In genomic region chr2:214180686-214181085, GRCh38 we compare ENCODE assay signal across 29 cellular contexts.
"Had no signal": no experiment of that assay in that cellular context is flagged by ENCODE, and none has a peak within 500 bp of the region (broad histone marks: within the 10 kb centered on the region; RNA-seq: fewer than 3 reads in every experiment).

No MANE protein-coding gene starts in this region.

- H3K27ac Mint-ChIP-seq: stimulated activated effector memory CD8-positive, alpha-beta T cell treated with anti-CD3 and anti-CD28 coated beads, Interleukin-12 subunit alpha, Interleukin-12 subunit beta, amount 100 ng/mL, for 72 hours; stimulated activated memory B cell treated with anti-CD40 and anti-IgM and Interleukin-4, amounts not matched to agents 10 μg/mL and 1 μg/mL and 100 μg/mL, for 72 hours; stimulated activated naive B cell treated with anti-CD40 and anti-IgM and Interleukin-4, amounts not matched to agents 10 μg/mL and 1 μg/mL and 100 μg/mL, for 72 hours; stimulated activated naive CD8-positive, alpha-beta T cell treated with anti-CD3 and anti-CD28 coated beads, Interleukin-15, amount 100 ng/mL, for 72 hours; stimulated activated naive CD8-positive, alpha-beta T cell treated with anti-CD3 and anti-CD28 coated beads, Interleukin-15, Interleukin-2, amounts not matched to agents 100 ng/mL and 50 ng/mL, for 24 hours; type B pancreatic cell had no signal

- H3K36me3 ChIP-seq: stomach, suprapubic skin, thoracic aorta, thyroid gland, tibial artery, tibial nerve, transverse colon, upper lobe of left lung, upper lobe of right lung, uterus, vagina had no signal

- FAIRE-seq: urothelium cell line had no signal

- H3K4me3 Mint-ChIP-seq: stimulated activated effector memory CD8-positive, alpha-beta T cell treated with anti-CD3 and anti-CD28 coated beads, Interleukin-12 subunit alpha, Interleukin-12 subunit beta, amount 100 ng/mL, for 72 hours; stimulated activated memory B cell treated with anti-CD40 and anti-IgM and Interleukin-4, amounts not matched to agents 10 μg/mL and 1 μg/mL and 100 μg/mL, for 72 hours; stimulated activated naive B cell treated with anti-CD40 and anti-IgM and Interleukin-4, amounts not matched to agents 10 μg/mL and 1 μg/mL and 100 μg/mL, for 72 hours; stimulated activated naive CD8-positive, alpha-beta T cell treated with anti-CD3 and anti-CD28 coated beads, Interleukin-15, amount 100 ng/mL, for 72 hours; stimulated activated naive CD8-positive, alpha-beta T cell treated with anti-CD3 and anti-CD28 coated beads, Interleukin-15, Interleukin-2, amounts not matched to agents 100 ng/mL and 50 ng/mL, for 24 hours; type B pancreatic cell had no signal

- H3K9me3 Mint-ChIP-seq: stimulated activated effector memory CD8-positive, alpha-beta T cell treated with anti-CD3 and anti-CD28 coated beads, Interleukin-12 subunit alpha, Interleukin-12 subunit beta, amount 100 ng/mL, for 72 hours; stimulated activated memory B cell treated with anti-CD40 and anti-IgM and Interleukin-4, amounts not matched to agents 10 μg/mL and 1 μg/mL and 100 μg/mL, for 72 hours; stimulated activated naive B cell treated with anti-CD40 and anti-IgM and Interleukin-4, amounts not matched to agents 10 μg/mL and 1 μg/mL and 100 μg/mL, for 72 hours; stimulated activated naive CD8-positive, alpha-beta T cell treated with anti-CD3 and anti-CD28 coated beads, Interleukin-15, amount 100 ng/mL, for 72 hours; stimulated activated naive CD8-positive, alpha-beta T cell treated with anti-CD3 and anti-CD28 coated beads, Interleukin-15, Interleukin-2, amounts not matched to agents 100 ng/mL and 50 ng/mL, for 24 hours; type B pancreatic cell had no signal

- H3K4me1 Mint-ChIP-seq: stimulated activated effector memory CD8-positive, alpha-beta T cell treated with anti-CD3 and anti-CD28 coated beads, Interleukin-12 subunit alpha, Interleukin-12 subunit beta, amount 100 ng/mL, for 72 hours; stimulated activated memory B cell treated with anti-CD40 and anti-IgM and Interleukin-4, amounts not matched to agents 10 μg/mL and 1 μg/mL and 100 μg/mL, for 72 hours; stimulated activated naive B cell treated with anti-CD40 and anti-IgM and Interleukin-4, amounts not matched to agents 10 μg/mL and 1 μg/mL and 100 μg/mL, for 72 hours; stimulated activated naive CD8-positive, alpha-beta T cell treated with anti-CD3 and anti-CD28 coated beads, Interleukin-15, amount 100 ng/mL, for 72 hours had no signal

- H3K27me3 Mint-ChIP-seq: stimulated activated memory B cell treated with anti-CD40 and anti-IgM and Interleukin-4, amounts not matched to agents 10 μg/mL and 1 μg/mL and 100 μg/mL, for 72 hours; stimulated activated naive B cell treated with anti-CD40 and anti-IgM and Interleukin-4, amounts not matched to agents 10 μg/mL and 1 μg/mL and 100 μg/mL, for 72 hours; stimulated activated naive CD8-positive, alpha-beta T cell treated with anti-CD3 and anti-CD28 coated beads, Interleukin-15, amount 100 ng/mL, for 72 hours; stimulated activated naive CD8-positive, alpha-beta T cell treated with anti-CD3 and anti-CD28 coated beads, Interleukin-15, Interleukin-2, amounts not matched to agents 100 ng/mL and 50 ng/mL, for 24 hours; type B pancreatic cell had no signal

- DNase-seq: stimulated activated CD4-positive, alpha-beta T cell treated with anti-CD3 and anti-CD28 coated beads, Interleukin-2, amount 100 ng/mL, for 48 hours; stimulated activated CD4-positive, alpha-beta T cell treated with anti-CD3 and anti-CD28 coated beads, Interleukin-4, amount 100 ng/mL, for 1 hour; stimulated activated CD4-positive, alpha-beta T cell treated with anti-CD3 and anti-CD28 coated beads, Interleukin-4, amount 100 ng/mL, for 24 hours; stimulated activated CD4-positive, alpha-beta T cell treated with anti-CD3 and anti-CD28 coated beads, Interleukin-4, amount 100 ng/mL, for 4 hours; stimulated activated CD8-positive, alpha-beta memory T cell treated with anti-CD3 and anti-CD28 coated beads, Interleukin-4, amount 100 ng/mL, for 48 hours; stimulated activated naive B cell treated with anti-CD40 and anti-IgM and Interleukin-4, amounts not matched to agents 10 μg/mL and 1 μg/mL and 100 μg/mL, for 72 hours; stimulated activated naive CD4-positive, alpha-beta T cell; stimulated activated naive CD4-positive, alpha-beta T cell treated with Interleukin-2 at 50 U/mL for 16 hours; stimulated activated naive CD8-positive, alpha-beta T cell treated with anti-CD3 and anti-CD28 coated beads, Interleukin-15, amount 100 ng/mL, for 72 hours; stimulated activated naive CD8-positive, alpha-beta T cell treated with anti-CD3 and anti-CD28 coated beads, Interleukin-15, Interleukin-2, amounts not matched to agents 100 U/mL and 50 U/mL, for 24 hours; stomach; substantia nigra; testis; thyroid gland; tibial artery; transverse colon; trophoblast cell; upper lobe of left lung; upper lobe of right lung; uterus had no signal

- H3K4me3 ChIP-seq: stomach, suprapubic skin, testis, thoracic aorta, thyroid gland, tibial artery, tibial nerve, transverse colon, upper lobe of left lung, upper lobe of right lung, uterus, vagina had no signal

- H3K27me3 ChIP-seq: stomach, suprapubic skin, testis, thyroid gland, tibial artery, tibial nerve, transverse colon, upper lobe of left lung, upper lobe of right lung, uterus, vagina had no signal

- H3K4me1 ChIP-seq: stomach, suprapubic skin, testis, thyroid gland, tibial artery, tibial nerve, transverse colon, upper lobe of left lung, upper lobe of right lung, uterus, vagina had no signal

- H3K9me3 ChIP-seq: stomach, suprapubic skin, testis, thoracic aorta, thyroid gland, tibial artery, tibial nerve, transverse colon, upper lobe of left lung, upper lobe of right lung, uterus, vagina had no signal

- H3K27ac ChIP-seq: stomach, suprapubic skin, testis, thoracic aorta, thyroid gland, tibial artery, tibial nerve, transverse colon, upper lobe of left lung, upper lobe of right lung, uterus, vagina had no signal

- ATAC-seq: stimulated activated effector memory CD8-positive, alpha-beta T cell treated with anti-CD3 and anti-CD28 coated beads, Interleukin-12 subunit alpha, Interleukin-12 subunit beta, amount 100 ng/mL, for 72 hours; stimulated activated memory B cell treated with anti-CD40 and anti-IgM and Interleukin-4, amounts not matched to agents 10 μg/mL and 1 μg/mL and 100 μg/mL, for 72 hours; stimulated activated naive B cell treated with anti-CD40 and anti-IgM and Interleukin-4, amounts not matched to agents 10 μg/mL and 1 μg/mL and 100 μg/mL, for 72 hours; stimulated activated naive CD8-positive, alpha-beta T cell treated with anti-CD3 and anti-CD28 coated beads, Interleukin-15, amount 100 ng/mL, for 72 hours; stimulated activated naive CD8-positive, alpha-beta T cell treated with anti-CD3 and anti-CD28 coated beads, Interleukin-15, Interleukin-2, amounts not matched to agents 100 U/mL and 50 U/mL, for 24 hours; upper lobe of right lung had no signal

- H3K36me3 Mint-ChIP-seq: stimulated activated effector memory CD8-positive, alpha-beta T cell treated with anti-CD3 and anti-CD28 coated beads, Interleukin-12 subunit alpha, Interleukin-12 subunit beta, amount 100 ng/mL, for 72 hours; stimulated activated memory B cell treated with anti-CD40 and anti-IgM and Interleukin-4, amounts not matched to agents 10 μg/mL and 1 μg/mL and 100 μg/mL, for 72 hours; stimulated activated naive B cell treated with anti-CD40 and anti-IgM and Interleukin-4, amounts not matched to agents 10 μg/mL and 1 μg/mL and 100 μg/mL, for 72 hours; type B pancreatic cell had no signal
